9 cellular contexts compared by ENCODE assay signal in genomic region chr2:84669122-84669521, GRCh38.
"Had no signal": no experiment of that assay in that cellular context is flagged by ENCODE, and none has a peak within 500 bp of the region (broad histone marks: within the 10 kb centered on the region; RNA-seq: fewer than 3 reads in every experiment).

No MANE protein-coding gene starts in this region.

- H3K27ac ChIP-seq: GM23248, HL-60 had no signal

- H3K36me3 ChIP-seq: HAP-1 had no signal

- H3K27ac Mint-ChIP-seq: HFFc6 had no signal

- FAIRE-seq: K562 had no signal

- H3K9me3 ChIP-seq: HAP-1 had no signal

- H3K4me3 ChIP-seq: GM23248, HAP-1, K562 had no signal

- H3K4me3 Mint-ChIP-seq: HFFc6 had no signal

- H3K4me1 ChIP-seq: HAP-1 had no signal

- H2AFZ ChIP-seq: GM23248 had no signal

- H3K9ac ChIP-seq: GM23248 had no signal

- DNase-seq: GM23248, GOT3, H7, HFFc6, IMR-90 had no signal

- ATAC-seq: HCT116, K562 had no signal
